In the genomic region with DNA sequence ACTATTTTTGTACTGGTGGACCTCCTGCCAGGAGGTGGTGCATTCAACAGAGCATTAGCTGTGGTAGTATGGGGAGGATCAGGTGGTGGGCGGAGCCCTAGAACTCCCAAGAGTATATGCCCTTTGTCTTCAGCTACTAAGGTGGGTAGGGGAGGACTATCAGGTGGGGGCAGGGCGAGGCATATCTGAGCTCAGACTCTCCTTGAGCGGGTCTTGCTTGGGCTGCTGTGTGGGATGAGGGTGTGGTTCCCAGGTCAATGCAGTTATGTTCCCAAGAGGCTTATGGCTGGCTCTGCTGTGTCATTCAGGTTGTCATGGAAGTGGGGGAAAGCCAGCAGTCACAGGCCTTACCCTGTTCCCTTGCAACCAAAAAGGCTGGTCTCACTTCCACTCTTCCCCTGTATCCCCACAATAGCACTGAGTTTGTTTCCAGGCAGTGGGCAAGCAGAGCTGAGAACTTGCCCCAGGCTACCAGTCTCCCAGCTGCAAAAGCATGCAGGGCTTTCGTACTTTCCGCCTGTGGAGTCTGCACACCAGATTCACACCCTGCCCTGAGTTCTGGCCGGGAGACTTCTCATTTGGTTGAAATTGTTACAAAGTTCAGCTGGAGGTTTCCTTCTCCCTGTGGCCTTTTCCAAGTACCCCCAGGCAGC, we compare ENCODE assay signal across 1 cellular context.
TF ChIP-seq lines count a peak whose summit lies in the region.

No MANE protein-coding gene starts in this region.

TF ChIP-seq in GM23338, 12 proteins besides CTCF, POLR2A, EP300 and RAD21 (continued from another document):
- TF ChIP-seq, protein P1, sequence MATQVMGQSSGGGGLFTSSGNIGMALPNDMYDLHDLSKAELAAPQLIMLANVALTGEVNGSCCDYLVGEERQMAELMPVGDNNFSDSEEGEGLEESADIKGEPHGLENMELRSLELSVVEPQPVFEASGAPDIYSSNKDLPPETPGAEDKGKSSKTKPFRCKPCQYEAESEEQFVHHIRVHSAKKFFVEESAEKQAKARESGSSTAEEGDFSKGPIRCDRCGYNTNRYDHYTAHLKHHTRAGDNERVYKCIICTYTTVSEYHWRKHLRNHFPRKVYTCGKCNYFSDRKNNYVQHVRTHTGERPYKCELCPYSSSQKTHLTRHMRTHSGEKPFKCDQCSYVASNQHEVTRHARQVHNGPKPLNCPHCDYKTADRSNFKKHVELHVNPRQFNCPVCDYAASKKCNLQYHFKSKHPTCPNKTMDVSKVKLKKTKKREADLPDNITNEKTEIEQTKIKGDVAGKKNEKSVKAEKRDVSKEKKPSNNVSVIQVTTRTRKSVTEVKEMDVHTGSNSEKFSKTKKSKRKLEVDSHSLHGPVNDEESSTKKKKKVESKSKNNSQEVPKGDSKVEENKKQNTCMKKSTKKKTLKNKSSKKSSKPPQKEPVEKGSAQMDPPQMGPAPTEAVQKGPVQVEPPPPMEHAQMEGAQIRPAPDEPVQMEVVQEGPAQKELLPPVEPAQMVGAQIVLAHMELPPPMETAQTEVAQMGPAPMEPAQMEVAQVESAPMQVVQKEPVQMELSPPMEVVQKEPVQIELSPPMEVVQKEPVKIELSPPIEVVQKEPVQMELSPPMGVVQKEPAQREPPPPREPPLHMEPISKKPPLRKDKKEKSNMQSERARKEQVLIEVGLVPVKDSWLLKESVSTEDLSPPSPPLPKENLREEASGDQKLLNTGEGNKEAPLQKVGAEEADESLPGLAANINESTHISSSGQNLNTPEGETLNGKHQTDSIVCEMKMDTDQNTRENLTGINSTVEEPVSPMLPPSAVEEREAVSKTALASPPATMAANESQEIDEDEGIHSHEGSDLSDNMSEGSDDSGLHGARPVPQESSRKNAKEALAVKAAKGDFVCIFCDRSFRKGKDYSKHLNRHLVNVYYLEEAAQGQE (IDR thresholded peaks at IDR 0.05; ENCODE audit: unreplicated experiment), result no peak
